21 cellular contexts compared by ENCODE assay signal in genomic region chr6:93272201-93272600, GRCh38.
DNase-seq lines count a peak whose midpoint lies in the region; ATAC-seq and TF ChIP-seq lines count a peak whose summit lies in the region.
"Had no signal": no experiment of that assay in that cellular context is flagged by ENCODE, and none has a peak within 500 bp of the region (broad histone marks: within the 10 kb centered on the region; RNA-seq: fewer than 3 reads in every experiment).

No MANE protein-coding gene starts in this region.

- DNase-seq in Ammon's horn (ENCODE audit: low spot score), result peak; percentile 11
- DNase-seq in NCI-H526 treated with DMSO at 0.1 percent for 48 hours (lab: John Stamatoyannopoulos, UW), result peak; percentile 78
- no peak for DNase-seq in dorsolateral prefrontal cortex
- no peak for DNase-seq in heart left ventricle
- DNase-seq in effector memory CD8-positive, alpha-beta T cell, result no peak
- DNase-seq in activated CD4-positive, alpha-beta memory T cell treated with anti-CD3 and anti-CD28 coated beads for 36 hours, result no peak
- DNase-seq: CD8-positive, alpha-beta T cell; DND-41; GM23248; HCEC 1CT; MV-4-11; NCI-H187 treated with DMSO at 0.1 percent for 48 hours; NCI-H345; NCI-H524 treated with DMSO at 0.1 percent for 48 hours; NK-92 treated with Interleukin-12 subunit alpha and Interleukin-12 subunit beta, amount 100 ng/mL, for 24 hours; Peyer's patch had no signal

- H3K9me3 ChIP-seq in parathyroid adenoma (ENCODE audit: control insufficient read depth, low read length), result no peaks in the 10 kb centered on the region
- H3K9me3 ChIP-seq in heart left ventricle, result no peaks in the 10 kb centered on the region
- H3K9me3 ChIP-seq: BLaER1, Peyer's patch, SJSA1 had no signal

- H3K4me3 ChIP-seq in dorsolateral prefrontal cortex (peak overlapping the region in 35 of 59 donors; percentile 2 to 47 (median 19)), parathyroid adenoma (ENCODE audit: low read depth, low read length) (no peak overlapping the region), heart left ventricle (no peak overlapping the region)
- H3K4me3 ChIP-seq: BLaER1, GM23248, Peyer's patch, SJSA1 had no signal

- no peak overlapping the region for H3K4me3 Mint-ChIP-seq in effector memory CD8-positive, alpha-beta T cell
- H3K4me3 Mint-ChIP-seq in activated CD4-positive, alpha-beta memory T cell treated with anti-CD3 and anti-CD28 coated beads for 36 hours, result no peak overlapping the region
- H3K4me3 Mint-ChIP-seq: CD8-positive, alpha-beta T cell had no signal

- H3K36me3 Mint-ChIP-seq in effector memory CD8-positive, alpha-beta T cell (ENCODE audit: insufficient read depth), result no peaks in the 10 kb centered on the region
- no peaks in the 10 kb centered on the region for H3K36me3 Mint-ChIP-seq in activated CD4-positive, alpha-beta memory T cell treated with anti-CD3 and anti-CD28 coated beads for 36 hours
- H3K36me3 Mint-ChIP-seq: CD8-positive, alpha-beta T cell had no signal

- H3K4me2 ChIP-seq in parathyroid adenoma (ENCODE audit: low read length), result no peak overlapping the region
- H3K4me2 ChIP-seq: BLaER1, KMS-11 had no signal

- no peaks in the 10 kb centered on the region for H3K9me3 Mint-ChIP-seq in effector memory CD8-positive, alpha-beta T cell
- peaks cover 2% of the 10 kb centered on the region for H3K9me3 Mint-ChIP-seq in activated CD4-positive, alpha-beta memory T cell treated with anti-CD3 and anti-CD28 coated beads for 36 hours

- intact Hi-C loops in dorsolateral prefrontal cortex (cut with DNase I) (no loop called here), heart left ventricle (cut with DNase I) (no loop called here)
- intact Hi-C loops in activated CD4-positive, alpha-beta memory T cell treated with anti-CD3 and anti-CD28 coated beads for 36 hours (cut with micrococcal nuclease), result no loop called here

- H3K27ac ChIP-seq in dorsolateral prefrontal cortex (no peak overlapping the region), parathyroid adenoma (peak overlapping the region; percentile 31), heart left ventricle (no peak overlapping the region)
- H3K27ac ChIP-seq: BLaER1, GM23248, HL-60, KMS-11, Peyer's patch, SJSA1 had no signal

- CTCF ChIA-PET in activated CD4-positive, alpha-beta memory T cell treated with anti-CD3 and anti-CD28 coated beads for 36 hours (lab: Charles Lee), result no interaction called here

- POLR2A ChIA-PET in activated CD4-positive, alpha-beta memory T cell treated with anti-CD3 and anti-CD28 coated beads for 36 hours (lab: Charles Lee), result no interaction called here

- H3K4me1 ChIP-seq in parathyroid adenoma, result peaks cover 22% of the 10 kb centered on the region
- H3K4me1 ChIP-seq in heart left ventricle, result no peaks in the 10 kb centered on the region
- H3K4me1 ChIP-seq: BLaER1, Peyer's patch, SJSA1 had no signal

- no peak overlapping the region for H3K9ac ChIP-seq in parathyroid adenoma
- H3K9ac ChIP-seq: BLaER1, GM23248, KMS-11 had no signal

- H3K79me2 ChIP-seq in parathyroid adenoma, result peaks cover 5% of the 10 kb centered on the region

- H3K36me3 ChIP-seq in parathyroid adenoma (ENCODE audit: control insufficient read depth, insufficient read depth, low read length), result no peaks in the 10 kb centered on the region
- no peaks in the 10 kb centered on the region for H3K36me3 ChIP-seq in heart left ventricle
- H3K36me3 ChIP-seq: BLaER1, Peyer's patch, SJSA1 had no signal

- WGBS in heart left ventricle, 4 donors, result 67 to 87% (median 80%) methylated on average over 4 of the region's 4 CpGs

- no peak overlapping the region for H2AFZ ChIP-seq in parathyroid adenoma
- H2AFZ ChIP-seq: GM23248 had no signal

- H3K27me3 ChIP-seq in dorsolateral prefrontal cortex, result no peaks in the 10 kb centered on the region
- H3K27me3 ChIP-seq in parathyroid adenoma (ENCODE audit: control insufficient read depth, insufficient read depth, low read length), result no peaks in the 10 kb centered on the region
- no peaks in the 10 kb centered on the region for H3K27me3 ChIP-seq in heart left ventricle
- H3K27me3 ChIP-seq: BLaER1, Peyer's patch, SJSA1 had no signal

- no peak overlapping the region for H3K27ac Mint-ChIP-seq in effector memory CD8-positive, alpha-beta T cell
- no peak overlapping the region for H3K27ac Mint-ChIP-seq in activated CD4-positive, alpha-beta memory T cell treated with anti-CD3 and anti-CD28 coated beads for 36 hours
- H3K27ac Mint-ChIP-seq: CD8-positive, alpha-beta T cell had no signal

- ATAC-seq in heart left ventricle, result no peak
- ATAC-seq in effector memory CD8-positive, alpha-beta T cell (replicated peaks), result no peak
- ATAC-seq: CD8-positive, alpha-beta T cell had no signal

- TF ChIP-seq CTCF in dorsolateral prefrontal cortex (IDR thresholded peaks at IDR 0.05 in 54 of 56, conservative IDR thresholded peaks at IDR 0.05 in 2 of 56; ENCODE audit: low read depth in 1 of 56, partially characterized antibody in 56 of 56) (no peak), parathyroid adenoma (IDR thresholded peaks at IDR 0.05) (no peak), heart left ventricle (IDR thresholded peaks at IDR 0.05) (no peak)

- TF ChIP-seq POLR2A in heart left ventricle (IDR thresholded peaks at IDR 0.05), result no peak

- no peaks in the 10 kb centered on the region for H3K4me1 Mint-ChIP-seq in effector memory CD8-positive, alpha-beta T cell (ENCODE audit: low read depth in 2 of 2)
- no peaks in the 10 kb centered on the region for H3K4me1 Mint-ChIP-seq in activated CD4-positive, alpha-beta memory T cell treated with anti-CD3 and anti-CD28 coated beads for 36 hours (ENCODE audit: low read depth)

- no peaks in the 10 kb centered on the region for H3K27me3 Mint-ChIP-seq in effector memory CD8-positive, alpha-beta T cell
- H3K27me3 Mint-ChIP-seq in activated CD4-positive, alpha-beta memory T cell treated with anti-CD3 and anti-CD28 coated beads for 36 hours, result no peaks in the 10 kb centered on the region

Comparison
In these comparisons a context has a peak if more than half of its experiments do, and no peak if none do; other contexts are left out.
1. DNase-seq: peak in Ammon's horn (single experiment) and NCI-H526 treated with DMSO at 0.1 percent for 48 hours (single experiment); none in dorsolateral prefrontal cortex (0 of 10), heart left ventricle (0 of 5), effector memory CD8-positive, alpha-beta T cell (0 of 3) and activated CD4-positive, alpha-beta memory T cell treated with anti-CD3 and anti-CD28 coated beads for 36 hours (single experiment).
2. H3K4me3 ChIP-seq: peak in dorsolateral prefrontal cortex (35 of 59); none in parathyroid adenoma (single experiment) and heart left ventricle (0 of 12).